ENCODE assay signal across 3 cellular contexts in the genomic region with DNA sequence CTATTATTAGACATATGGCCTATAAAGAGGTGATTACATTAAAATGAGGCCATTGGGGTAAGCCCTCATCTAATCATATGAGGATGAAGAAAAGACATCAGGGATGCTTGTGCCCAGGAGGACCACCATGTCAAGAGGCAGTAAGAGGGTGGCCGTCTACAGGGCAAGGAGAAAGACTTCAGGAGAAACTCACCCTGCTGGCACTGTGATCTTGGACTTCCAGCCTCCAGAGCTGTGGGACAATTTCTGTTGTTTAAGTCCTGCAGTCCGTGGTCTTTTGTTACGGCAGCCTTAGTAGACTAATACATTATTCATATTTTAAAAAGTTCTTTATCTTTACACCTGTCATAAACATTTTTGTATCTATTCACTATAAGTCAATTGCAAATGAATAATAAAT.
"Had no signal": no experiment of that assay in that cellular context is flagged by ENCODE, and none has a peak within 500 bp of the region (broad histone marks: within the 10 kb centered on the region; RNA-seq: fewer than 3 reads in every experiment).

No MANE protein-coding gene starts in this region.

- DNase-seq: GDM1, GF-D8 had no signal

- H3K4me3 ChIP-seq: GM12878 had no signal

- ATAC-seq: GM12878 had no signal
